ENCODE assay signal across 24 cellular contexts in genomic region chr4:175716956-175717355, GRCh38.
"Had no signal": no experiment of that assay in that cellular context is flagged by ENCODE, and none has a peak within 500 bp of the region (broad histone marks: within the 10 kb centered on the region; RNA-seq: fewer than 3 reads in every experiment).

No MANE protein-coding gene starts in this region.

- H3K4me1 Mint-ChIP-seq: endodermal cell, naive B cell had no signal

- H3K9me3 ChIP-seq: colonic mucosa, gastrocnemius medialis, heart right ventricle, left lung, lower lobe of right lung, mucosa of descending colon had no signal

- H3K4me1 ChIP-seq: colonic mucosa, esophagus squamous epithelium, gastrocnemius medialis, heart right ventricle, left lung, lower lobe of right lung had no signal

- H3K4me3 Mint-ChIP-seq: dendritic cell treated with granulocyte-macrophage colony-stimulating factor and Interleukin-4, amounts not matched to agents 40 ng/mL and 50 ng/mL, for 4 days; effector memory CD8-positive, alpha-beta T cell; endodermal cell; mesothelial cell of epicardium; naive B cell had no signal

- H3K9me3 Mint-ChIP-seq: dendritic cell treated with granulocyte-macrophage colony-stimulating factor and Interleukin-4, amounts not matched to agents 40 ng/mL and 50 ng/mL, for 4 days; endodermal cell; mesothelial cell of epicardium had no signal

- DNase-seq: colonic mucosa; cortex of kidney; effector CD8-positive, alpha-beta T cell; effector memory CD8-positive, alpha-beta T cell; endodermal cell; erythroblast; esophagus squamous epithelium; foreskin fibroblast; foreskin melanocyte; gastrocnemius medialis; glutamatergic neuron; head of caudate nucleus; heart right ventricle; hippocampal formation; left cardiac atrium; left lung; left ventricle myocardium superior; lower lobe of right lung; mesenchymal stem cell; mucosa of descending colon; naive B cell had no signal

- H3K27ac ChIP-seq: colonic mucosa, epithelial cell of prostate, esophagus squamous epithelium, gastrocnemius medialis, heart right ventricle, left lung, lower lobe of right lung had no signal

- H3K27me3 Mint-ChIP-seq: dendritic cell treated with granulocyte-macrophage colony-stimulating factor and Interleukin-4, amounts not matched to agents 40 ng/mL and 50 ng/mL, for 4 days; effector memory CD8-positive, alpha-beta T cell; naive B cell had no signal

- H3K27ac Mint-ChIP-seq: dendritic cell treated with granulocyte-macrophage colony-stimulating factor and Interleukin-4, amounts not matched to agents 40 ng/mL and 50 ng/mL, for 4 days; effector memory CD8-positive, alpha-beta T cell; endodermal cell; mesothelial cell of epicardium had no signal

- H3K36me3 Mint-ChIP-seq: mesothelial cell of epicardium, naive B cell had no signal

- H3K4me3 ChIP-seq: colonic mucosa, esophagus squamous epithelium, gastrocnemius medialis, heart right ventricle, left lung, lower lobe of right lung, mucosa of descending colon had no signal

- H3K36me3 ChIP-seq: colonic mucosa, esophagus squamous epithelium, gastrocnemius medialis, heart right ventricle, left lung, lower lobe of right lung had no signal

- H3K27me3 ChIP-seq: colonic mucosa, esophagus squamous epithelium, gastrocnemius medialis, heart right ventricle, left lung had no signal
